14 cellular contexts compared by ENCODE assay signal in genomic region chr9:31500422-31500821, GRCh38.
"Had no signal": no experiment of that assay in that cellular context is flagged by ENCODE, and none has a peak within 500 bp of the region (broad histone marks: within the 10 kb centered on the region; RNA-seq: fewer than 3 reads in every experiment).

No MANE protein-coding gene starts in this region.

- H3K27me3 ChIP-seq: esophagus muscularis mucosa, hepatocyte, pancreas, right lobe of liver, stomach, vagina had no signal

- H3K4me2 ChIP-seq: hepatocyte had no signal

- H3K36me3 ChIP-seq: esophagus muscularis mucosa, lower lobe of right lung, pancreas, right lobe of liver, stomach, vagina had no signal

- ATAC-seq: lower lobe of right lung, natural killer cell, pancreas, right lobe of liver had no signal

- H3K79me2 ChIP-seq: hepatocyte had no signal

- H3K4me3 ChIP-seq: esophagus muscularis mucosa, hepatocyte, lower lobe of right lung, pancreas, right lobe of liver, stomach, vagina had no signal

- DNase-seq: activated CD4-positive, alpha-beta T cell treated with anti-CD3 and anti-CD28 coated beads, Interleukin-2, amount 50 U/mL, for 4 hours; activated T-cell treated with anti-CD3 and anti-CD28 coated beads, Interleukin-2, amount 50 U/mL, for 72 hours; effector CD8-positive, alpha-beta T cell; lower lobe of right lung; natural killer cell; pancreas; right lobe of liver; small intestine; stimulated activated CD4-positive, alpha-beta T cell treated with anti-CD3 and anti-CD28 coated beads, Interleukin-4, amount 100 ng/mL, for 1 hour; stomach; trophoblast cell had no signal

- H3K9me3 ChIP-seq: esophagus muscularis mucosa, lower lobe of right lung, pancreas, right lobe of liver, vagina had no signal

- H2AFZ ChIP-seq: hepatocyte had no signal

- H3K27ac ChIP-seq: esophagus muscularis mucosa, hepatocyte, lower lobe of right lung, pancreas, right lobe of liver, stomach, vagina had no signal

- H3K4me1 ChIP-seq: esophagus muscularis mucosa, lower lobe of right lung, pancreas, right lobe of liver, stomach, vagina had no signal
